In the genomic region with DNA sequence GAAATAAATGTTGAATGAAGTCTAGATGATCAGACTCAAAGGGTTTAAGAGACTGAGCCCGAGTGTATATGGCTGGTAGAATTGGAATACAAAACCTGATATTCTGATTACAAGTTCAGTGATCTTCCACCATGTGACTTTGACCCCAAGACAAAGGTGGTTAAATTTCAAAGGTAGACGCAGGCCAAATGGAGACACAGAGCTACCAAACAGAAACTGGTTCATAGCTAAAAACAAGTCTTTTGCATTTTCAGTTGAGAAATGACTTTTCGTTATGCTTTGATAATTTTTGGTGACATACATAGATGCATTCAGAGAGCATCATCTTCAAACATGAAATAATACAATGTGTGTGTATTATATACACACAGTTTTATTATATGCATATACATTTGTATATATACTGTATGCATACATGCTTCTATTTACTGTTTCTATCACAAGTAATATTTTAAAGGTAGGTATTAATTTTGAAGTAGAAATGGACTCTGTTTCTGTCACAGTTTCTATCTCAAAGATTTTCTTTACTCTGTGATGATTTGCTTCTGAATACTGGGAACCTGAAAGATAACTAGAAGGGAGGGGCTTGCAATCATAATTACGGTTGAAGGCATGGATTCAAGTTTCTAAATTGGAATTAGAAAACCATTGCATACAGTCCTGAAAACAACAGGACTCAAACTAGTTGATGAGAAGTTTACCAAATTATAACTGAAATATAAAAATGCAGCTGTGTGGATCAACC, we compare ENCODE assay signal across 1 cellular context.
TF ChIP-seq lines count a peak whose summit lies in the region.

No MANE protein-coding gene starts in this region.

TF ChIP-seq in GM12878, 131 proteins besides CTCF, POLR2A, EP300 and RAD21 (continued from another document and continues in another):
- TF ChIP-seq, protein P1, sequence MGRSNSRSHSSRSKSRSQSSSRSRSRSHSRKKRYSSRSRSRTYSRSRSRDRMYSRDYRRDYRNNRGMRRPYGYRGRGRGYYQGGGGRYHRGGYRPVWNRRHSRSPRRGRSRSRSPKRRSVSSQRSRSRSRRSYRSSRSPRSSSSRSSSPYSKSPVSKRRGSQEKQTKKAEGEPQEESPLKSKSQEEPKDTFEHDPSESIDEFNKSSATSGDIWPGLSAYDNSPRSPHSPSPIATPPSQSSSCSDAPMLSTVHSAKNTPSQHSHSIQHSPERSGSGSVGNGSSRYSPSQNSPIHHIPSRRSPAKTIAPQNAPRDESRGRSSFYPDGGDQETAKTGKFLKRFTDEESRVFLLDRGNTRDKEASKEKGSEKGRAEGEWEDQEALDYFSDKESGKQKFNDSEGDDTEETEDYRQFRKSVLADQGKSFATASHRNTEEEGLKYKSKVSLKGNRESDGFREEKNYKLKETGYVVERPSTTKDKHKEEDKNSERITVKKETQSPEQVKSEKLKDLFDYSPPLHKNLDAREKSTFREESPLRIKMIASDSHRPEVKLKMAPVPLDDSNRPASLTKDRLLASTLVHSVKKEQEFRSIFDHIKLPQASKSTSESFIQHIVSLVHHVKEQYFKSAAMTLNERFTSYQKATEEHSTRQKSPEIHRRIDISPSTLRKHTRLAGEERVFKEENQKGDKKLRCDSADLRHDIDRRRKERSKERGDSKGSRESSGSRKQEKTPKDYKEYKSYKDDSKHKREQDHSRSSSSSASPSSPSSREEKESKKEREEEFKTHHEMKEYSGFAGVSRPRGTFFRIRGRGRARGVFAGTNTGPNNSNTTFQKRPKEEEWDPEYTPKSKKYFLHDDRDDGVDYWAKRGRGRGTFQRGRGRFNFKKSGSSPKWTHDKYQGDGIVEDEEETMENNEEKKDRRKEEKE (IDR thresholded peaks at IDR 0.05) = no peak
- TF ChIP-seq JUND (IDR thresholded peaks at IDR 0.05; ENCODE audit: low read depth, low read length) = peak; percentile 55; the same call in 1 of the 2 replicates
- TF ChIP-seq, protein P2, sequence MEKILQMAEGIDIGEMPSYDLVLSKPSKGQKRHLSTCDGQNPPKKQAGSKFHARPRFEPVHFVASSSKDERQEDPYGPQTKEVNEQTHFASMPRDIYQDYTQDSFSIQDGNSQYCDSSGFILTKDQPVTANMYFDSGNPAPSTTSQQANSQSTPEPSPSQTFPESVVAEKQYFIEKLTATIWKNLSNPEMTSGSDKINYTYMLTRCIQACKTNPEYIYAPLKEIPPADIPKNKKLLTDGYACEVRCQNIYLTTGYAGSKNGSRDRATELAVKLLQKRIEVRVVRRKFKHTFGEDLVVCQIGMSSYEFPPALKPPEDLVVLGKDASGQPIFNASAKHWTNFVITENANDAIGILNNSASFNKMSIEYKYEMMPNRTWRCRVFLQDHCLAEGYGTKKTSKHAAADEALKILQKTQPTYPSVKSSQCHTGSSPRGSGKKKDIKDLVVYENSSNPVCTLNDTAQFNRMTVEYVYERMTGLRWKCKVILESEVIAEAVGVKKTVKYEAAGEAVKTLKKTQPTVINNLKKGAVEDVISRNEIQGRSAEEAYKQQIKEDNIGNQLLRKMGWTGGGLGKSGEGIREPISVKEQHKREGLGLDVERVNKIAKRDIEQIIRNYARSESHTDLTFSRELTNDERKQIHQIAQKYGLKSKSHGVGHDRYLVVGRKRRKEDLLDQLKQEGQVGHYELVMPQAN (conservative IDR thresholded peaks at IDR 0.05) = no peak
- TF ChIP-seq RUNX3 (IDR thresholded peaks at IDR 0.05; ENCODE audit: low read length) = peak; percentile 86
- TF ChIP-seq, protein P3, sequence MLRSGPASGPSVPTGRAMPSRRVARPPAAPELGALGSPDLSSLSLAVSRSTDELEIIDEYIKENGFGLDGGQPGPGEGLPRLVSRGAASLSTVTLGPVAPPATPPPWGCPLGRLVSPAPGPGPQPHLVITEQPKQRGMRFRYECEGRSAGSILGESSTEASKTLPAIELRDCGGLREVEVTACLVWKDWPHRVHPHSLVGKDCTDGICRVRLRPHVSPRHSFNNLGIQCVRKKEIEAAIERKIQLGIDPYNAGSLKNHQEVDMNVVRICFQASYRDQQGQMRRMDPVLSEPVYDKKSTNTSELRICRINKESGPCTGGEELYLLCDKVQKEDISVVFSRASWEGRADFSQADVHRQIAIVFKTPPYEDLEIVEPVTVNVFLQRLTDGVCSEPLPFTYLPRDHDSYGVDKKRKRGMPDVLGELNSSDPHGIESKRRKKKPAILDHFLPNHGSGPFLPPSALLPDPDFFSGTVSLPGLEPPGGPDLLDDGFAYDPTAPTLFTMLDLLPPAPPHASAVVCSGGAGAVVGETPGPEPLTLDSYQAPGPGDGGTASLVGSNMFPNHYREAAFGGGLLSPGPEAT (IDR thresholded peaks at IDR 0.05; ENCODE audit: low read depth) = peak; percentile 35; the same call in 1 of the 2 replicates
- TF ChIP-seq, protein P4, sequence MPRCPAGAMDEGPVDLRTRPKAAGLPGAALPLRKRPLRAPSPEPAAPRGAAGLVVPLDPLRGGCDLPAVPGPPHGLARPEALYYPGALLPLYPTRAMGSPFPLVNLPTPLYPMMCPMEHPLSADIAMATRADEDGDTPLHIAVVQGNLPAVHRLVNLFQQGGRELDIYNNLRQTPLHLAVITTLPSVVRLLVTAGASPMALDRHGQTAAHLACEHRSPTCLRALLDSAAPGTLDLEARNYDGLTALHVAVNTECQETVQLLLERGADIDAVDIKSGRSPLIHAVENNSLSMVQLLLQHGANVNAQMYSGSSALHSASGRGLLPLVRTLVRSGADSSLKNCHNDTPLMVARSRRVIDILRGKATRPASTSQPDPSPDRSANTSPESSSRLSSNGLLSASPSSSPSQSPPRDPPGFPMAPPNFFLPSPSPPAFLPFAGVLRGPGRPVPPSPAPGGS (IDR thresholded peaks at IDR 0.05; ENCODE audit: borderline replicate concordance, insufficient read depth, low read depth, low read length, poor library complexity, severe bottlenecking) = no peak
- TF ChIP-seq GATAD2B (conservative IDR thresholded peaks at IDR 0.05; ENCODE audit: low read depth) = no peak
- TF ChIP-seq, protein P5, sequence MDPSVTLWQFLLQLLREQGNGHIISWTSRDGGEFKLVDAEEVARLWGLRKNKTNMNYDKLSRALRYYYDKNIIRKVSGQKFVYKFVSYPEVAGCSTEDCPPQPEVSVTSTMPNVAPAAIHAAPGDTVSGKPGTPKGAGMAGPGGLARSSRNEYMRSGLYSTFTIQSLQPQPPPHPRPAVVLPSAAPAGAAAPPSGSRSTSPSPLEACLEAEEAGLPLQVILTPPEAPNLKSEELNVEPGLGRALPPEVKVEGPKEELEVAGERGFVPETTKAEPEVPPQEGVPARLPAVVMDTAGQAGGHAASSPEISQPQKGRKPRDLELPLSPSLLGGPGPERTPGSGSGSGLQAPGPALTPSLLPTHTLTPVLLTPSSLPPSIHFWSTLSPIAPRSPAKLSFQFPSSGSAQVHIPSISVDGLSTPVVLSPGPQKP (IDR thresholded peaks at IDR 0.05; ENCODE audit: low read depth, low read length) = no peak
- TF ChIP-seq, protein P6, sequence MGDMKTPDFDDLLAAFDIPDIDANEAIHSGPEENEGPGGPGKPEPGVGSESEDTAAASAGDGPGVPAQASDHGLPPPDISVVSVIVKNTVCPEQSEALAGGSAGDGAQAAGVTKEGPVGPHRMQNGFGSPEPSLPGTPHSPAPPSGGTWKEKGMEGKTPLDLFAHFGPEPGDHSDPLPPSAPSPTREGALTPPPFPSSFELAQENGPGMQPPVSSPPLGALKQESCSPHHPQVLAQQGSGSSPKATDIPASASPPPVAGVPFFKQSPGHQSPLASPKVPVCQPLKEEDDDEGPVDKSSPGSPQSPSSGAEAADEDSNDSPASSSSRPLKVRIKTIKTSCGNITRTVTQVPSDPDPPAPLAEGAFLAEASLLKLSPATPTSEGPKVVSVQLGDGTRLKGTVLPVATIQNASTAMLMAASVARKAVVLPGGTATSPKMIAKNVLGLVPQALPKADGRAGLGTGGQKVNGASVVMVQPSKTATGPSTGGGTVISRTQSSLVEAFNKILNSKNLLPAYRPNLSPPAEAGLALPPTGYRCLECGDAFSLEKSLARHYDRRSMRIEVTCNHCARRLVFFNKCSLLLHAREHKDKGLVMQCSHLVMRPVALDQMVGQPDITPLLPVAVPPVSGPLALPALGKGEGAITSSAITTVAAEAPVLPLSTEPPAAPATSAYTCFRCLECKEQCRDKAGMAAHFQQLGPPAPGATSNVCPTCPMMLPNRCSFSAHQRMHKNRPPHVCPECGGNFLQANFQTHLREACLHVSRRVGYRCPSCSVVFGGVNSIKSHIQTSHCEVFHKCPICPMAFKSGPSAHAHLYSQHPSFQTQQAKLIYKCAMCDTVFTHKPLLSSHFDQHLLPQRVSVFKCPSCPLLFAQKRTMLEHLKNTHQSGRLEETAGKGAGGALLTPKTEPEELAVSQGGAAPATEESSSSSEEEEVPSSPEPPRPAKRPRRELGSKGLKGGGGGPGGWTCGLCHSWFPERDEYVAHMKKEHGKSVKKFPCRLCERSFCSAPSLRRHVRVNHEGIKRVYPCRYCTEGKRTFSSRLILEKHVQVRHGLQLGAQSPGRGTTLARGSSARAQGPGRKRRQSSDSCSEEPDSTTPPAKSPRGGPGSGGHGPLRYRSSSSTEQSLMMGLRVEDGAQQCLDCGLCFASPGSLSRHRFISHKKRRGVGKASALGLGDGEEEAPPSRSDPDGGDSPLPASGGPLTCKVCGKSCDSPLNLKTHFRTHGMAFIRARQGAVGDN (IDR thresholded peaks at IDR 0.05) = 0 out of 2 replicates have a peak, but pooled peaks have one; percentile 38
- TF ChIP-seq, protein P7, sequence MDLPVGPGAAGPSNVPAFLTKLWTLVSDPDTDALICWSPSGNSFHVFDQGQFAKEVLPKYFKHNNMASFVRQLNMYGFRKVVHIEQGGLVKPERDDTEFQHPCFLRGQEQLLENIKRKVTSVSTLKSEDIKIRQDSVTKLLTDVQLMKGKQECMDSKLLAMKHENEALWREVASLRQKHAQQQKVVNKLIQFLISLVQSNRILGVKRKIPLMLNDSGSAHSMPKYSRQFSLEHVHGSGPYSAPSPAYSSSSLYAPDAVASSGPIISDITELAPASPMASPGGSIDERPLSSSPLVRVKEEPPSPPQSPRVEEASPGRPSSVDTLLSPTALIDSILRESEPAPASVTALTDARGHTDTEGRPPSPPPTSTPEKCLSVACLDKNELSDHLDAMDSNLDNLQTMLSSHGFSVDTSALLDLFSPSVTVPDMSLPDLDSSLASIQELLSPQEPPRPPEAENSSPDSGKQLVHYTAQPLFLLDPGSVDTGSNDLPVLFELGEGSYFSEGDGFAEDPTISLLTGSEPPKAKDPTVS (IDR thresholded peaks at IDR 0.05; ENCODE audit: low read depth, low read length) = no peak
- no peak for TF ChIP-seq CBX3 (IDR thresholded peaks at IDR 0.05; ENCODE audit: borderline replicate concordance, low read depth)
- TF ChIP-seq, protein P8, sequence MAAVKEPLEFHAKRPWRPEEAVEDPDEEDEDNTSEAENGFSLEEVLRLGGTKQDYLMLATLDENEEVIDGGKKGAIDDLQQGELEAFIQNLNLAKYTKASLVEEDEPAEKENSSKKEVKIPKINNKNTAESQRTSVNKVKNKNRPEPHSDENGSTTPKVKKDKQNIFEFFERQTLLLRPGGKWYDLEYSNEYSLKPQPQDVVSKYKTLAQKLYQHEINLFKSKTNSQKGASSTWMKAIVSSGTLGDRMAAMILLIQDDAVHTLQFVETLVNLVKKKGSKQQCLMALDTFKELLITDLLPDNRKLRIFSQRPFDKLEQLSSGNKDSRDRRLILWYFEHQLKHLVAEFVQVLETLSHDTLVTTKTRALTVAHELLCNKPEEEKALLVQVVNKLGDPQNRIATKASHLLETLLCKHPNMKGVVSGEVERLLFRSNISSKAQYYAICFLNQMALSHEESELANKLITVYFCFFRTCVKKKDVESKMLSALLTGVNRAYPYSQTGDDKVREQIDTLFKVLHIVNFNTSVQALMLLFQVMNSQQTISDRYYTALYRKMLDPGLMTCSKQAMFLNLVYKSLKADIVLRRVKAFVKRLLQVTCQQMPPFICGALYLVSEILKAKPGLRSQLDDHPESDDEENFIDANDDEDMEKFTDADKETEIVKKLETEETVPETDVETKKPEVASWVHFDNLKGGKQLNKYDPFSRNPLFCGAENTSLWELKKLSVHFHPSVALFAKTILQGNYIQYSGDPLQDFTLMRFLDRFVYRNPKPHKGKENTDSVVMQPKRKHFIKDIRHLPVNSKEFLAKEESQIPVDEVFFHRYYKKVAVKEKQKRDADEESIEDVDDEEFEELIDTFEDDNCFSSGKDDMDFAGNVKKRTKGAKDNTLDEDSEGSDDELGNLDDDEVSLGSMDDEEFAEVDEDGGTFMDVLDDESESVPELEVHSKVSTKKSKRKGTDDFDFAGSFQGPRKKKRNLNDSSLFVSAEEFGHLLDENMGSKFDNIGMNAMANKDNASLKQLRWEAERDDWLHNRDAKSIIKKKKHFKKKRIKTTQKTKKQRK (IDR thresholded peaks at IDR 0.05; ENCODE audit: low read depth, low read length) = no peak
- no peak for TF ChIP-seq KAT2A (conservative IDR thresholded peaks at IDR 0.05; ENCODE audit: control insufficient read depth, low read depth, low read length)
- TF ChIP-seq, protein P9, sequence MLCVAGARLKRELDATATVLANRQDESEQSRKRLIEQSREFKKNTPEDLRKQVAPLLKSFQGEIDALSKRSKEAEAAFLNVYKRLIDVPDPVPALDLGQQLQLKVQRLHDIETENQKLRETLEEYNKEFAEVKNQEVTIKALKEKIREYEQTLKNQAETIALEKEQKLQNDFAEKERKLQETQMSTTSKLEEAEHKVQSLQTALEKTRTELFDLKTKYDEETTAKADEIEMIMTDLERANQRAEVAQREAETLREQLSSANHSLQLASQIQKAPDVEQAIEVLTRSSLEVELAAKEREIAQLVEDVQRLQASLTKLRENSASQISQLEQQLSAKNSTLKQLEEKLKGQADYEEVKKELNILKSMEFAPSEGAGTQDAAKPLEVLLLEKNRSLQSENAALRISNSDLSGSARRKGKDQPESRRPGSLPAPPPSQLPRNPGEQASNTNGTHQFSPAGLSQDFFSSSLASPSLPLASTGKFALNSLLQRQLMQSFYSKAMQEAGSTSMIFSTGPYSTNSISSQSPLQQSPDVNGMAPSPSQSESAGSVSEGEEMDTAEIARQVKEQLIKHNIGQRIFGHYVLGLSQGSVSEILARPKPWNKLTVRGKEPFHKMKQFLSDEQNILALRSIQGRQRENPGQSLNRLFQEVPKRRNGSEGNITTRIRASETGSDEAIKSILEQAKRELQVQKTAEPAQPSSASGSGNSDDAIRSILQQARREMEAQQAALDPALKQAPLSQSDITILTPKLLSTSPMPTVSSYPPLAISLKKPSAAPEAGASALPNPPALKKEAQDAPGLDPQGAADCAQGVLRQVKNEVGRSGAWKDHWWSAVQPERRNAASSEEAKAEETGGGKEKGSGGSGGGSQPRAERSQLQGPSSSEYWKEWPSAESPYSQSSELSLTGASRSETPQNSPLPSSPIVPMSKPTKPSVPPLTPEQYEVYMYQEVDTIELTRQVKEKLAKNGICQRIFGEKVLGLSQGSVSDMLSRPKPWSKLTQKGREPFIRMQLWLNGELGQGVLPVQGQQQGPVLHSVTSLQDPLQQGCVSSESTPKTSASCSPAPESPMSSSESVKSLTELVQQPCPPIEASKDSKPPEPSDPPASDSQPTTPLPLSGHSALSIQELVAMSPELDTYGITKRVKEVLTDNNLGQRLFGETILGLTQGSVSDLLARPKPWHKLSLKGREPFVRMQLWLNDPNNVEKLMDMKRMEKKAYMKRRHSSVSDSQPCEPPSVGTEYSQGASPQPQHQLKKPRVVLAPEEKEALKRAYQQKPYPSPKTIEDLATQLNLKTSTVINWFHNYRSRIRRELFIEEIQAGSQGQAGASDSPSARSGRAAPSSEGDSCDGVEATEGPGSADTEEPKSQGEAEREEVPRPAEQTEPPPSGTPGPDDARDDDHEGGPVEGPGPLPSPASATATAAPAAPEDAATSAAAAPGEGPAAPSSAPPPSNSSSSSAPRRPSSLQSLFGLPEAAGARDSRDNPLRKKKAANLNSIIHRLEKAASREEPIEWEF (IDR thresholded peaks at IDR 0.05; ENCODE audit: insufficient replicate concordance, low read depth, low read length) = no peak
- TF ChIP-seq ZSCAN29 (IDR thresholded peaks at IDR 0.05) = no peak
- TF ChIP-seq MEF2B (IDR thresholded peaks at IDR 0.05; ENCODE audit: partially characterized antibody, poor library complexity, severe bottlenecking) = peak; percentile 71
- TF ChIP-seq NFIC (IDR thresholded peaks at IDR 0.05; ENCODE audit: low read depth, low read length) = peak; percentile 75
- TF ChIP-seq NR2F1 (conservative IDR thresholded peaks at IDR 0.05) = peak; percentile 82
- no peak for TF ChIP-seq POLR2AphosphoS2 (IDR thresholded peaks at IDR 0.05; ENCODE audit: low read depth, low read length)
- TF ChIP-seq PAX8 (IDR thresholded peaks at IDR 0.05) = no peak
- no peak for TF ChIP-seq FOXK2 (IDR thresholded peaks at IDR 0.05)
- no peak for TF ChIP-seq NFXL1 (IDR thresholded peaks at IDR 0.05; ENCODE audit: borderline replicate concordance)
- TF ChIP-seq SMC3 (IDR thresholded peaks at IDR 0.05; ENCODE audit: borderline replicate concordance, low read length) = no peak
